In the genomic region with DNA sequence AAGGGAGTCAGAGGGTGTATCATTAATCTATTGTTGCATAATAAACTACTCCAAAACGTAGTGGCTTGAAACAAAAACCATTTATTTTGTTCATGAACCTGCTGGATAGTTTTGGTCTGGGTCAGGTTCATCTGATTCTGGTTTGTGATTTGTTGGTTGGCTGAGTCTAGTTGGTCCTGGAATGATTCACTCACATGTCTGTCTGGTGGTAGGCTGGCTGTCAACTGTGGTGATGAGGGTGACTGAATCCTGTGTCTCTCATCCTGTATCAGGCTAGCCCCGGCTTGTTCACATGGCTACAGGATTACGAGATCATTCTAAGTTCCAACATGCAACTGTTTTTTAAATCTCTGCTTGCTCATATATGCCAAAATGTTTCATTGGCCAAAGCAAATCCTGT, we compare ENCODE assay signal across 14 cellular contexts. TPM values are rescaled to one million over a fixed set of nuclear protein-coding genes. Genes with fewer than 3 reads are reported as not detected.
DNase-seq lines count a peak whose midpoint lies in the region; ATAC-seq and TF ChIP-seq lines count a peak whose summit lies in the region.
"Had no signal": no experiment of that assay in that cellular context is flagged by ENCODE, and none has a peak within 500 bp of the region (broad histone marks: within the 10 kb centered on the region; RNA-seq: fewer than 3 reads in every experiment).

No MANE protein-coding gene starts in this region.

- H3K27ac Mint-ChIP-seq in activated CD4-positive, alpha-beta T cell treated with anti-CD3 and anti-CD28 coated beads, Interleukin-2, amount 10 ng/mL, durations not matched to agents 24 days and 14 days: no peak overlapping the region
- H3K27ac Mint-ChIP-seq: activated CD8-positive, alpha-beta T cell treated with anti-CD3 and anti-CD28 coated beads, Interleukin-2, amount 10 ng/mL, durations not matched to agents 7 days and 5 days; dendritic cell treated with granulocyte-macrophage colony-stimulating factor and Interleukin-4, amounts not matched to agents 40 ng/mL and 50 ng/mL, for 4 days; stimulated activated naive CD8-positive, alpha-beta T cell treated with anti-CD3 and anti-CD28 coated beads, Interleukin-15, Interleukin-2, amounts not matched to agents 100 ng/mL and 50 ng/mL, for 24 hours had no signal

- intact Hi-C loops in activated CD4-positive, alpha-beta T cell treated with anti-CD3 and anti-CD28 coated beads, Interleukin-2, amount 10 ng/mL, durations not matched to agents 24 days and 14 days (cut with micrococcal nuclease): no loop called here

- TF ChIP-seq CTCF in epithelial cell of proximal tubule (conservative IDR thresholded peaks at IDR 0.05; ENCODE audit: low read depth, low read length): no peak

- no peak overlapping the region for H3K4me3 ChIP-seq in epithelial cell of proximal tubule (ENCODE audit: low read depth, low read length)
- H3K4me3 ChIP-seq: SK-N-MC, skin epidermis had no signal

- in situ Hi-C loops in ACHN (cut with HindIII; ENCODE audit: low pct_ligation_motif_present, low pct_unique_long_range_greater_than_20kb, low sequenced_read_pairs): no loop called here

- peaks cover 9% of the 10 kb centered on the region for H3K27me3 Mint-ChIP-seq in activated CD4-positive, alpha-beta T cell treated with anti-CD3 and anti-CD28 coated beads, Interleukin-2, amount 10 ng/mL, durations not matched to agents 24 days and 14 days

- no peaks in the 10 kb centered on the region for H3K36me3 Mint-ChIP-seq in activated CD4-positive, alpha-beta T cell treated with anti-CD3 and anti-CD28 coated beads, Interleukin-2, amount 10 ng/mL, durations not matched to agents 24 days and 14 days (ENCODE audit: low read depth)

- peak; percentile 58 for ATAC-seq in GM19452 (IDR thresholded peaks at IDR 0.05; ENCODE audit: unreplicated experiment)
- ATAC-seq: activated CD8-positive, alpha-beta T cell treated with anti-CD3 and anti-CD28 coated beads, Interleukin-2, amount 10 ng/mL, durations not matched to agents 7 days and 5 days had no signal

- no peak overlapping the region for H3K4me3 Mint-ChIP-seq in activated CD4-positive, alpha-beta T cell treated with anti-CD3 and anti-CD28 coated beads, Interleukin-2, amount 10 ng/mL, durations not matched to agents 24 days and 14 days
- H3K4me3 Mint-ChIP-seq: activated CD8-positive, alpha-beta T cell treated with anti-CD3 and anti-CD28 coated beads, Interleukin-2, amount 10 ng/mL, durations not matched to agents 7 days and 5 days; dendritic cell treated with granulocyte-macrophage colony-stimulating factor and Interleukin-4, amounts not matched to agents 40 ng/mL and 50 ng/mL, for 4 days; stimulated activated naive CD8-positive, alpha-beta T cell treated with anti-CD3 and anti-CD28 coated beads, Interleukin-15, Interleukin-2, amounts not matched to agents 100 ng/mL and 50 ng/mL, for 24 hours had no signal

- no peaks in the 10 kb centered on the region for H3K4me1 Mint-ChIP-seq in activated CD4-positive, alpha-beta T cell treated with anti-CD3 and anti-CD28 coated beads, Interleukin-2, amount 10 ng/mL, durations not matched to agents 24 days and 14 days

- peak; percentile 63 for DNase-seq in ACHN
- peak; percentile 44 for DNase-seq in HK-2 (ENCODE audit: unreplicated experiment)
- DNase-seq in epithelial cell of proximal tubule (ENCODE audit: low read depth): peak; percentile 87
- DNase-seq in NCI-H1105 treated with DMSO at 0.1 percent for 48 hours (lab: John Stamatoyannopoulos, UW): no peak
- DNase-seq in DMS114 treated with DMSO at 0.1 percent for 48 hours (lab: John Stamatoyannopoulos, UW; ENCODE audit: unreplicated experiment): no peak
- no peak for DNase-seq in putamen (ENCODE audit: low spot score)
- DNase-seq in activated CD4-positive, alpha-beta T cell treated with anti-CD3 and anti-CD28 coated beads, Interleukin-2, amount 10 ng/mL, durations not matched to agents 24 days and 14 days: no peak
- DNase-seq: activated CD8-positive, alpha-beta T cell treated with anti-CD3 and anti-CD28 coated beads, Interleukin-2, amount 10 ng/mL, durations not matched to agents 7 days and 5 days; GF-D8 had no signal

- no peaks in the 10 kb centered on the region for H3K9me3 Mint-ChIP-seq in activated CD4-positive, alpha-beta T cell treated with anti-CD3 and anti-CD28 coated beads, Interleukin-2, amount 10 ng/mL, durations not matched to agents 24 days and 14 days
- H3K9me3 Mint-ChIP-seq: dendritic cell treated with granulocyte-macrophage colony-stimulating factor and Interleukin-4, amounts not matched to agents 40 ng/mL and 50 ng/mL, for 4 days; stimulated activated naive CD8-positive, alpha-beta T cell treated with anti-CD3 and anti-CD28 coated beads, Interleukin-15, Interleukin-2, amounts not matched to agents 100 ng/mL and 50 ng/mL, for 24 hours had no signal

RNA-seq across cellular contexts. Expression of gene SIKE1, which starts 22.5 kb away (rescaled TPM):
- total RNA-seq in epithelial cell of proximal tubule: 34.8 and 56.6 TPM in 2 replicates
- 64.4 and 65.8 TPM in 2 replicates for total RNA-seq in activated CD4-positive, alpha-beta T cell treated with anti-CD3 and anti-CD28 coated beads, Interleukin-2, amount 10 ng/mL, durations not matched to agents 24 days and 14 days

RNA-seq across cellular contexts. Expression of gene CSDE1, which starts 45.2 kb away (rescaled TPM):
- total RNA-seq in epithelial cell of proximal tubule: 294 and 312 TPM in 2 replicates
- 418 and 419 TPM in 2 replicates for total RNA-seq in activated CD4-positive, alpha-beta T cell treated with anti-CD3 and anti-CD28 coated beads, Interleukin-2, amount 10 ng/mL, durations not matched to agents 24 days and 14 days

RNA-seq across cellular contexts. Expression of gene SYCP1, which starts 51.7 kb away (rescaled TPM):
- total RNA-seq in epithelial cell of proximal tubule: not detected in 2 replicates
- not detected in 2 replicates for total RNA-seq in activated CD4-positive, alpha-beta T cell treated with anti-CD3 and anti-CD28 coated beads, Interleukin-2, amount 10 ng/mL, durations not matched to agents 24 days and 14 days
- total RNA-seq: activated CD8-positive, alpha-beta T cell treated with anti-CD3 and anti-CD28 coated beads, Interleukin-2, amount 10 ng/mL, durations not matched to agents 7 days and 5 days had no signal

Comparison
In these comparisons a context has a peak if more than half of its experiments do, and no peak if none do; other contexts are left out.
1. DNase-seq: peak in ACHN (single experiment), HK-2 (single experiment) and epithelial cell of proximal tubule (single experiment); none in NCI-H1105 treated with DMSO at 0.1 percent for 48 hours (single experiment), DMS114 treated with DMSO at 0.1 percent for 48 hours (single experiment), putamen (single experiment) and activated CD4-positive, alpha-beta T cell treated with anti-CD3 and anti-CD28 coated beads, Interleukin-2, amount 10 ng/mL, durations not matched to agents 24 days and 14 days (single experiment).